ENCODE assay signal across 8 cellular contexts in the genomic region with DNA sequence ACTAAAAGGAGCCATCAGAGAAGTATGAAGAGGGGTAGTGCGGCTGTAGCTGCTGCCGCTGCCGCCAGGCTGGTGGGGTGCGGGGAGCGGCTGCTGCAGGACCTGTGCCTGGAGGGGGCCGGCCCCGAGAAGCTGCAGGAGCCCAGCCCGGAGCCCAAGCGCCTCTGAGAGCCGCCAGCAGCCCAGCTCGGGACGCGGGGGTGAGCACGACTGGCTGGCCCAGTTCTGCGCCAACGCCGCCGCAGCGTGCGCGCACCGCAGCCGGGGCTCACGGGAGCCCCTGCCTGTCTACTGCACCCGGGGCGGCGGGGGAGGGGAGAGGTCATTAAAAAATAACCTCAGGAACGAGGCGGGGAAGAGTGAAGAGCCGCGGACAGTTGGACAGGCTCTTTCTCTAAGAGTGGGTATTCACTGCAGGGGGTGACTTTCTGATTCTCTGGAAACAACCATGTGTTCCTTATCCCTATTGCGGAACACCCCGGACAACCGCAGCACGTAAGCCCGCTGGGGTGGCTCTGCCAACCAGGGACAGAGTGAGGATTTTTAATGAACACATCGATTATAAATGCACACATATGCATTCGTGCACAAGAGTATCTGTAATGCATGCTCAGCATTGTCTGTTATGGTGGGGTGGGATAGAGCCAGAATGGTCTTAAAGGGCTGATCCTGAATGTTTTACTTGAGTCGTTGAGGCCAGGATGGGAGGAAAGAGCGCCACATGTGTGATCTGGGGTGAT. TPM values are rescaled to one million over a fixed set of nuclear protein-coding genes. Genes with fewer than 3 reads are reported as not detected.
DNase-seq lines count a peak whose midpoint lies in the region; ATAC-seq lines count a peak whose summit lies in the region.

No MANE protein-coding gene starts in this region.

- H3K4me3 Mint-ChIP-seq in activated naive CD8-positive, alpha-beta T cell treated with anti-CD3 and anti-CD28 coated beads for 36 hours: peak overlapping the region; percentile 85

- peaks cover 68% of the 10 kb centered on the region for H3K27me3 Mint-ChIP-seq in activated naive CD8-positive, alpha-beta T cell treated with anti-CD3 and anti-CD28 coated beads for 36 hours

- H3K9me3 Mint-ChIP-seq in activated naive CD8-positive, alpha-beta T cell treated with anti-CD3 and anti-CD28 coated beads for 36 hours: no peaks in the 10 kb centered on the region

- no peak overlapping the region for H3K27ac Mint-ChIP-seq in activated naive CD8-positive, alpha-beta T cell treated with anti-CD3 and anti-CD28 coated beads for 36 hours

- peak; percentile 27 for DNase-seq in AG08396 (ENCODE audit: low spot score)
- peak; percentile 22 for DNase-seq in GM19238 (ENCODE audit: insufficient read length, low spot score)
- peak; percentile 53 for DNase-seq in activated naive CD8-positive, alpha-beta T cell treated with anti-CD3 and anti-CD28 coated beads for 36 hours
- peak; percentile 30 to 32 for DNase-seq in hippocampal formation (lab: John Stamatoyannopoulos, UW)
- peak; percentile 88 for DNase-seq in retina
- no peak for DNase-seq in SIG-M5 (lab: John Stamatoyannopoulos, UW)
- no peak for DNase-seq in CD1c-positive myeloid dendritic cell (ENCODE audit: extremely low spot score)

- H3K4me1 Mint-ChIP-seq in activated naive CD8-positive, alpha-beta T cell treated with anti-CD3 and anti-CD28 coated beads for 36 hours: peaks cover 22% of the 10 kb centered on the region

- ATAC-seq in HG03520 (IDR thresholded peaks at IDR 0.05; ENCODE audit: unreplicated experiment): peak; percentile 54

- no peaks in the 10 kb centered on the region for H3K36me3 Mint-ChIP-seq in activated naive CD8-positive, alpha-beta T cell treated with anti-CD3 and anti-CD28 coated beads for 36 hours

RNA-seq across cellular contexts. Expression of gene GAS2, which starts 0.5 kb away (rescaled TPM):
- total RNA-seq in activated naive CD8-positive, alpha-beta T cell treated with anti-CD3 and anti-CD28 coated beads for 36 hours: 1 to 10 TPM; 1.9 to 2.4 TPM

RNA-seq across cellular contexts. Expression of gene FANCF, which starts 41.2 kb away (rescaled TPM):
- total RNA-seq in activated naive CD8-positive, alpha-beta T cell treated with anti-CD3 and anti-CD28 coated beads for 36 hours: 10 to 100 TPM; 14.0 to 15.8 TPM

Comparison
In these comparisons a context has a peak if more than half of its experiments do, and no peak if none do; other contexts are left out.
1. DNase-seq: peak in AG08396 (single experiment), GM19238 (single experiment), activated naive CD8-positive, alpha-beta T cell treated with anti-CD3 and anti-CD28 coated beads for 36 hours (single experiment), hippocampal formation (2 of 2) and retina (single experiment); none in SIG-M5 (single experiment) and CD1c-positive myeloid dendritic cell (single experiment).